In genomic region chr4:26075588-26075987, GRCh38 we compare ENCODE assay signal across 10 cellular contexts.
DNase-seq lines count a peak whose midpoint lies in the region; ATAC-seq, FAIRE-seq and TF ChIP-seq lines count a peak whose summit lies in the region.
"Had no signal": no experiment of that assay in that cellular context is flagged by ENCODE, and none has a peak within 500 bp of the region (broad histone marks: within the 10 kb centered on the region; RNA-seq: fewer than 3 reads in every experiment).

No MANE protein-coding gene starts in this region.

- CTCF ChIA-PET in activated CD4-positive, alpha-beta T cell treated with anti-CD3 and anti-CD28 coated beads for 36 hours (lab: Charles Lee): interaction anchor here (0.6 to 3.0 kb wide), 12 partner anchors 9 to 370 kb away, joined by 3 to 20 read pairs (median 6); partner anchors contain the start of gene RBPJ

- H3K4me3 ChIP-seq in adrenal gland (no peak overlapping the region), right atrium auricular region (no peak overlapping the region), pancreas (no peak overlapping the region)
- H3K4me3 ChIP-seq: A549 had no signal

- H3K36me3 ChIP-seq in adrenal gland (replicated peaks in 1 of 2) (no peaks in the 10 kb centered on the region), right atrium auricular region (no peaks in the 10 kb centered on the region), pancreas (no peaks in the 10 kb centered on the region)

- peaks cover 18% of the 10 kb centered on the region for H3K36me3 Mint-ChIP-seq in activated CD4-positive, alpha-beta T cell treated with anti-CD3 and anti-CD28 coated beads for 36 hours (ENCODE audit: low read depth)
- peaks cover 39% of the 10 kb centered on the region for H3K36me3 Mint-ChIP-seq in stimulated activated naive CD8-positive, alpha-beta T cell treated with anti-CD3 and anti-CD28 coated beads, Interleukin-15, Interleukin-2, amounts not matched to agents 100 ng/mL and 50 ng/mL, for 24 hours (ENCODE audit: low read depth)

- peak overlapping the region; percentile 90 for H3K27ac Mint-ChIP-seq in activated CD4-positive, alpha-beta T cell treated with anti-CD3 and anti-CD28 coated beads for 36 hours
- H3K27ac Mint-ChIP-seq in stimulated activated naive CD8-positive, alpha-beta T cell treated with anti-CD3 and anti-CD28 coated beads, Interleukin-15, Interleukin-2, amounts not matched to agents 100 ng/mL and 50 ng/mL, for 24 hours: peak overlapping the region; percentile 96

- H3K27me3 ChIP-seq in adrenal gland (no peaks in the 10 kb centered on the region), right atrium auricular region (no peaks in the 10 kb centered on the region), pancreas (no peaks in the 10 kb centered on the region)

- DNase-seq in activated CD4-positive, alpha-beta T cell treated with anti-CD3 and anti-CD28 coated beads for 36 hours: no peak
- no peak for DNase-seq in activated CD4-positive, alpha-beta T cell treated with anti-CD3 and anti-CD28 coated beads for 4 hours
- no peak for DNase-seq in adrenal gland
- no peak for DNase-seq in DMS114 treated with DMSO at 0.1 percent for 48 hours (lab: John Stamatoyannopoulos, UW; ENCODE audit: unreplicated experiment)
- no peak for DNase-seq in right atrium auricular region (ENCODE audit: low spot score)
- DNase-seq in pancreas: no peak

- FAIRE-seq in pancreas (lab: Jason Lieb, UNC): no peak
- FAIRE-seq: A549 had no signal

- WGBS in adrenal gland, 4 donors: 19 to 50% (median 37%) methylated on average over 1 of the region's 1 CpG
- 46 to 62% methylated on average over 1 of the region's 1 CpG for WGBS in pancreas, 2 donors

- H3K9me3 Mint-ChIP-seq in activated CD4-positive, alpha-beta T cell treated with anti-CD3 and anti-CD28 coated beads for 36 hours (ENCODE audit: low read depth): peaks cover 15% of the 10 kb centered on the region
- H3K9me3 Mint-ChIP-seq in stimulated activated naive CD8-positive, alpha-beta T cell treated with anti-CD3 and anti-CD28 coated beads, Interleukin-15, Interleukin-2, amounts not matched to agents 100 ng/mL and 50 ng/mL, for 24 hours: peaks cover 11% of the 10 kb centered on the region
- H3K9me3 Mint-ChIP-seq: neural crest cell had no signal

- H3K27me3 Mint-ChIP-seq in activated CD4-positive, alpha-beta T cell treated with anti-CD3 and anti-CD28 coated beads for 36 hours: peaks cover 6% of the 10 kb centered on the region
- peaks cover 6% of the 10 kb centered on the region for H3K27me3 Mint-ChIP-seq in stimulated activated naive CD8-positive, alpha-beta T cell treated with anti-CD3 and anti-CD28 coated beads, Interleukin-15, Interleukin-2, amounts not matched to agents 100 ng/mL and 50 ng/mL, for 24 hours

- H3K4me3 Mint-ChIP-seq in activated CD4-positive, alpha-beta T cell treated with anti-CD3 and anti-CD28 coated beads for 36 hours: peak overlapping the region; percentile 26
- peak overlapping the region; percentile 75 for H3K4me3 Mint-ChIP-seq in stimulated activated naive CD8-positive, alpha-beta T cell treated with anti-CD3 and anti-CD28 coated beads, Interleukin-15, Interleukin-2, amounts not matched to agents 100 ng/mL and 50 ng/mL, for 24 hours
- H3K4me3 Mint-ChIP-seq: neural crest cell had no signal

- H3K27ac ChIP-seq in adrenal gland: peak overlapping the region in 3 of 5 donors; percentile 14 to 81 (median 39)
- H3K27ac ChIP-seq in right atrium auricular region: peak overlapping the region in 1 of 2 donors; percentile 40
- peak overlapping the region in 1 of 4 donors; percentile 33 for H3K27ac ChIP-seq in pancreas
- H3K27ac ChIP-seq: A549 had no signal

- ATAC-seq in activated CD4-positive, alpha-beta T cell treated with anti-CD3 and anti-CD28 coated beads for 36 hours: no peak
- ATAC-seq in HG03196 (IDR thresholded peaks at IDR 0.05; ENCODE audit: unreplicated experiment): peak; percentile 17
- ATAC-seq in pancreas: no peak
- ATAC-seq: A549 had no signal

- H3K4me1 Mint-ChIP-seq in activated CD4-positive, alpha-beta T cell treated with anti-CD3 and anti-CD28 coated beads for 36 hours: peaks cover 70% of the 10 kb centered on the region
- H3K4me1 Mint-ChIP-seq in stimulated activated naive CD8-positive, alpha-beta T cell treated with anti-CD3 and anti-CD28 coated beads, Interleukin-15, Interleukin-2, amounts not matched to agents 100 ng/mL and 50 ng/mL, for 24 hours (ENCODE audit: low read depth): peaks cover 84% of the 10 kb centered on the region

- TF ChIP-seq CTCF in adrenal gland (IDR thresholded peaks at IDR 0.05) (no peak), right atrium auricular region (IDR thresholded peaks at IDR 0.05) (no peak), pancreas (IDR thresholded peaks at IDR 0.05) (no peak)

- H3K9me3 ChIP-seq in adrenal gland (replicated peaks in 1 of 3) (no peaks in the 10 kb centered on the region), right atrium auricular region (peaks cover 0 to 8% of the 10 kb centered on the region in 2 donors), pancreas (no peaks in the 10 kb centered on the region)

- intact Hi-C loops in activated CD4-positive, alpha-beta T cell treated with anti-CD3 and anti-CD28 coated beads for 36 hours (cut with DNase I, micrococcal nuclease): loop anchor here (2.0 to 5.0 kb wide), 7 partner anchors 55 to 927 kb away; partner anchors contain the start of gene SEL1L3 (in 1 of the 2)
- intact Hi-C loops in adrenal gland (cut with DNase I): no loop called here
- intact Hi-C loops in pancreas (cut with DNase I): no loop called here

- H3K4me1 ChIP-seq in adrenal gland (replicated peaks in 1 of 2): peaks cover 0 to 9% of the 10 kb centered on the region in 2 donors
- no peaks in the 10 kb centered on the region for H3K4me1 ChIP-seq in right atrium auricular region
- peaks cover 0 to 5% (median 0%) of the 10 kb centered on the region in 3 donors for H3K4me1 ChIP-seq in pancreas
- H3K4me1 ChIP-seq: A549 had no signal

- no peak for TF ChIP-seq POLR2A in adrenal gland (IDR thresholded peaks at IDR 0.05)

- POLR2A ChIA-PET in activated CD4-positive, alpha-beta T cell treated with anti-CD3 and anti-CD28 coated beads for 36 hours (lab: Charles Lee): interaction anchor here (0.6 to 3.3 kb wide), 9 partner anchors 13 to 812 kb away, joined by 3 to 20 read pairs (median 7); partner anchors contain the start of gene RBPJ

Comparison
In these comparisons a context has a peak if more than half of its experiments do, and no peak if none do; other contexts are left out.
1. intact Hi-C loops: an anchor here in activated CD4-positive, alpha-beta T cell treated with anti-CD3 and anti-CD28 coated beads for 36 hours (2.0 to 5.0 kb wide); none called in adrenal gland and pancreas.